25 cellular contexts compared by ENCODE assay signal in genomic region chr1:235113183-235113917, GRCh38. TPM values are rescaled to one million over a fixed set of nuclear protein-coding genes. Genes with fewer than 3 reads are reported as not detected.
A peak's percentile ranks its signal among the peaks of the same experiment; 100 is the strongest.
DNase-seq lines count a peak whose midpoint lies in the region; ATAC-seq and TF ChIP-seq lines count a peak whose summit lies in the region.
"Had no signal": no experiment of that assay in that cellular context is flagged by ENCODE, and none has a peak within 500 bp of the region (broad histone marks: within the 10 kb centered on the region; RNA-seq: fewer than 3 reads in every experiment).

No MANE protein-coding gene starts in this region.

- TF ChIP-seq POLR2A in heart left ventricle (IDR thresholded peaks at IDR 0.05) = no peak

- H3K9me3 ChIP-seq in right atrium auricular region (no peaks in the 10 kb centered on the region), heart left ventricle (no peaks in the 10 kb centered on the region), subcutaneous abdominal adipose tissue (ENCODE audit: control insufficient read depth in 5 of 5, low read length in 5 of 5) (no peaks in the 10 kb centered on the region)
- H3K9me3 ChIP-seq: ascending aorta; BLaER1 treated with 17β-estradiol and CSF1 and Interleukin-3, amounts not matched to agents 10 nM and 100 nM; heart right ventricle; spleen had no signal

- intact Hi-C loops in heart left ventricle (cut with DNase I) = no loop called here

- 85 to 91% (median 88%) methylated on average over 7 of the region's 7 CpGs for WGBS in heart left ventricle, 4 donors

- DNase-seq in right atrium auricular region (ENCODE audit: low spot score) (peak; percentile 34), heart left ventricle (no peak), ecto neural progenitor cell (ENCODE audit: low spot score) (peak; percentile 3), pons (ENCODE audit: low spot score) (no peak), HuH-7 (ENCODE audit: low spot score) (no peak)
- DNase-seq: activated CD4-positive, CD25-positive, alpha-beta regulatory T cell treated with anti-CD3 and anti-CD28 coated beads, Interleukin-2, amount 50 U/mL, for 72 hours; Calu3; dorsolateral prefrontal cortex; H9; heart right ventricle; natural killer cell; NCI-H1105; NCI-H1930; NCI-H69; right cardiac atrium; spleen; stimulated activated CD4-positive, alpha-beta T cell treated with anti-CD3 and anti-CD28 coated beads, Interleukin-2, amount 100 ng/mL, for 48 hours; stimulated activated naive CD4-positive, alpha-beta T cell; T1000 had no signal

- no peak for TF ChIP-seq CTCF in right atrium auricular region (IDR thresholded peaks at IDR 0.05)
- TF ChIP-seq CTCF in heart left ventricle (IDR thresholded peaks at IDR 0.05) = no peak

- H3K27ac ChIP-seq in right atrium auricular region (no peak overlapping the region), heart left ventricle (no peak overlapping the region), subcutaneous abdominal adipose tissue (ENCODE audit: low read depth, low read length) (peak overlapping the region; percentile 51)
- H3K27ac ChIP-seq: ascending aorta; BLaER1 treated with 17β-estradiol and CSF1 and Interleukin-3, amounts not matched to agents 10 nM and 100 nM; heart right ventricle; RWPE1; spleen had no signal

- H3K9ac ChIP-seq in subcutaneous abdominal adipose tissue (ENCODE audit: low read length in 5 of 5) = no peak overlapping the region
- H3K9ac ChIP-seq: BLaER1 treated with 17β-estradiol and CSF1 and Interleukin-3, amounts not matched to agents 10 nM and 100 nM had no signal

- H3K4me1 ChIP-seq in right atrium auricular region (no peaks in the 10 kb centered on the region), heart left ventricle (no peaks in the 10 kb centered on the region), subcutaneous abdominal adipose tissue (ENCODE audit: control insufficient read depth in 5 of 5, insufficient read depth in 5 of 5, low read length in 5 of 5) (peaks cover 0 to 6% (median 0%) of the 10 kb centered on the region in 5 donors)
- H3K4me1 ChIP-seq: ascending aorta; BLaER1 treated with 17β-estradiol and CSF1 and Interleukin-3, amounts not matched to agents 10 nM and 100 nM; heart right ventricle; spleen had no signal

- H3K27me3 ChIP-seq in right atrium auricular region (no peaks in the 10 kb centered on the region), heart left ventricle (no peaks in the 10 kb centered on the region), subcutaneous abdominal adipose tissue (ENCODE audit: control insufficient read depth in 5 of 5, insufficient read depth in 4 of 5, low read length in 5 of 5) (no peaks in the 10 kb centered on the region)
- H3K27me3 ChIP-seq: ascending aorta; BLaER1 treated with 17β-estradiol and CSF1 and Interleukin-3, amounts not matched to agents 10 nM and 100 nM; dorsolateral prefrontal cortex; heart right ventricle; spleen had no signal

- no peak for ATAC-seq in heart left ventricle
- ATAC-seq in SK-N-SH treated with all-trans-retinoic acid at 6 μM for 48 hours = no peak
- no peak for ATAC-seq in HG03108 (IDR thresholded peaks at IDR 0.05; ENCODE audit: unreplicated experiment)
- ATAC-seq: heart right ventricle, natural killer cell, right cardiac atrium had no signal

- H3K36me3 ChIP-seq in right atrium auricular region = peaks cover 92% of the 10 kb centered on the region
- peaks cover 0 to 99% (median 93%) of the 10 kb centered on the region in 9 donors for H3K36me3 ChIP-seq in heart left ventricle
- H3K36me3 ChIP-seq in subcutaneous abdominal adipose tissue (ENCODE audit: control insufficient read depth in 5 of 5, insufficient read depth in 5 of 5, low read length in 5 of 5) = peaks cover 38 to 75% (median 59%) of the 10 kb centered on the region in 5 donors

- H3K4me3 ChIP-seq in right atrium auricular region (no peak overlapping the region), heart left ventricle (no peak overlapping the region), subcutaneous abdominal adipose tissue (ENCODE audit: low read depth in 1 of 5, low read length in 5 of 5) (no peak overlapping the region)
- H3K4me3 ChIP-seq: ascending aorta; BLaER1 treated with 17β-estradiol and CSF1 and Interleukin-3, amounts not matched to agents 10 nM and 100 nM; dorsolateral prefrontal cortex; heart right ventricle; spleen had no signal

TF ChIP-seq in SK-N-SH treated with all-trans-retinoic acid at 6 μM for 48 hours, 23 proteins besides CTCF, POLR2A, EP300 and RAD21:
- no peak for TF ChIP-seq ZFP3 (CRISPR knock-in tag; IDR thresholded peaks at IDR 0.05)
- TF ChIP-seq TOX (CRISPR knock-in tag; IDR thresholded peaks at IDR 0.05; ENCODE audit: borderline replicate concordance) = no peak
- peak; percentile 60; the same call in 1 of the 2 replicates for TF ChIP-seq TCF4 (CRISPR knock-in tag; IDR thresholded peaks at IDR 0.05; ENCODE audit: borderline replicate concordance)
- TF ChIP-seq RARB (CRISPR knock-in tag; IDR thresholded peaks at IDR 0.05) = no peak
- no peak for TF ChIP-seq GLIS3 (CRISPR knock-in tag; IDR thresholded peaks at IDR 0.05)

RNA-seq across cellular contexts. Expression of gene TOMM20, which starts 15.3 kb away (rescaled TPM):
- total RNA-seq in right atrium auricular region (10 to 100 TPM; 70.2 to 83.5 TPM), heart left ventricle (100 to 1,000 TPM in 1 of 9 donors, 10 to 100 TPM in 8; 56.7 to 100 (median 83.3) TPM)
- 10 to 100 TPM; 43.0 to 80.9 TPM for polyA plus RNA-seq in heart left ventricle

RNA-seq across cellular contexts. Expression of gene RBM34, which starts 47.7 kb away (rescaled TPM):
- total RNA-seq in right atrium auricular region = 10 to 100 TPM; 33.5 to 43.7 TPM
- 10 to 100 TPM; 34.2 to 75.1 (median 48.6) TPM for total RNA-seq in heart left ventricle
- 10 to 100 TPM; 97.5 to 97.8 TPM for polyA plus RNA-seq in heart left ventricle

Comparison
In these comparisons a context has a peak if more than half of its experiments do, and no peak if none do; other contexts are left out.
1. DNase-seq: peak in right atrium auricular region (single experiment) and ecto neural progenitor cell (single experiment); none in heart left ventricle (0 of 5), pons (single experiment) and HuH-7 (single experiment).